27 cellular contexts compared by ENCODE assay signal in the genomic region with DNA sequence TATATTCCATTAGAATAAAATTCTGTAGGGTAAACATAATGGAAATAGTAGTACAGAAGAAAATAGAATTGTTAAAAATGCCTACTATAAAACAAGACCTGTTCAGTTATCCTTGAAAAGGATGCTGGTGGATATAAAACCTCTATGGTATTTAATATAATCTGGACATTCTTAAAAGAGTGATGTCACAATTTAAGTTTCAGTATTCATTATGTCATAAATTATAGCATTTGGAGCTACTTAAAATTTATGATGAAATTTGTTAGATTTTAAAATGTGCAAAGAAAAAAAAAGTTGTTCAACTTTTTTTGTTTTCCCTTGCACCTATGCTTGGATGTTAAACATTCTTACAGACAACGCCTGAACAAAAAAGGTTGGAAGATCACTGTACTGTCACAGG.
"Had no signal": no experiment of that assay in that cellular context is flagged by ENCODE, and none has a peak within 500 bp of the region (broad histone marks: within the 10 kb centered on the region; RNA-seq: fewer than 3 reads in every experiment).

No MANE protein-coding gene starts in this region.

- DNase-seq: dermis blood vessel endothelial cell; dorsolateral prefrontal cortex; effector CD4-positive, alpha-beta T cell; effector memory CD4-positive, alpha-beta T cell; erythroblast; esophagus squamous epithelium; foreskin fibroblast; foreskin melanocyte; gastrocnemius medialis; glutamatergic neuron; head of caudate nucleus; heart right ventricle; hippocampal formation; left cardiac atrium; left lung; left ventricle myocardium superior; lower lobe of right lung; mesenchymal stem cell; mucosa of descending colon; naive B cell had no signal

- H3K4me3 ChIP-seq: coronary artery, dorsolateral prefrontal cortex, esophagus squamous epithelium, gastrocnemius medialis, heart right ventricle, left lung, lower lobe of right lung, mucosa of descending colon had no signal

- H3K4me1 ChIP-seq: esophagus squamous epithelium, gastrocnemius medialis, heart right ventricle, left lung, lower lobe of right lung had no signal

- H3K27me3 ChIP-seq: dorsolateral prefrontal cortex, esophagus squamous epithelium, gastrocnemius medialis, heart right ventricle, left lung had no signal

- H3K27ac Mint-ChIP-seq: mesothelial cell of epicardium had no signal

- H3K27ac ChIP-seq: coronary artery, dorsolateral prefrontal cortex, epithelial cell of prostate, esophagus squamous epithelium, gastrocnemius medialis, heart right ventricle, left lung, lower lobe of right lung had no signal

- FAIRE-seq: colon, islet of Langerhans, keratinocyte had no signal

- H3K4me3 Mint-ChIP-seq: mesothelial cell of epicardium, naive B cell had no signal

- H3K27me3 Mint-ChIP-seq: naive B cell had no signal

- H3K4me1 Mint-ChIP-seq: mesothelial cell of epicardium, naive B cell had no signal

- ATAC-seq: esophagus mucosa, gastrocnemius medialis, heart right ventricle, left cardiac atrium, left lung, left ventricle myocardium superior, lower lobe of right lung, mucosa of descending colon had no signal

- H3K9me3 ChIP-seq: esophagus squamous epithelium, gastrocnemius medialis, heart right ventricle, left lung, lower lobe of right lung, mucosa of descending colon had no signal
